In the genomic region with DNA sequence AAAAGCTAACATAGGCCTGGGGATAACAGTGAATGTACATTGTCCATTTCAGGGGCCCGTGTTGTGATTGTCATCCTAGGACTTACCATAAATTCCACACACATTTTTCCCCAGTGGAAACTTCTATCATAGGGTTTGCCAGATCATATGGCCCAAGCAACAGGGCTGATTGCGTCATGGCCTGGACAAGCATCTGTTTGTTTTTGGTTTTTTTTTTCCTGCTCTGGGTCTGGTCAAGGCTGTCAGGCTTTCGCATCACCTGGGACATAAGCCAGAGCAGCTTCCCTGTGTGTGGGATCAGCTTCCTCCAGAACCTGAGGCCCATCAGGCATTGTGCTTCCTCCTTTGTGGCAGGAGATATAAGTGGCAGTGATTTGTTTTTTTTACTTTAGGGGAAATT, we compare ENCODE assay signal across 11 cellular contexts.
A peak's percentile ranks its signal among the peaks of the same experiment; 100 is the strongest.
DNase-seq lines count a peak whose midpoint lies in the region; TF ChIP-seq lines count a peak whose summit lies in the region.
"Had no signal": no experiment of that assay in that cellular context is flagged by ENCODE, and none has a peak within 500 bp of the region (broad histone marks: within the 10 kb centered on the region; RNA-seq: fewer than 3 reads in every experiment).

No MANE protein-coding gene starts in this region.

- no peak for TF ChIP-seq POLR2A in suprapubic skin (IDR thresholded peaks at IDR 0.05)

- no peak overlapping the region for H3K27ac ChIP-seq in suprapubic skin

- H3K4me3 ChIP-seq in suprapubic skin = no peak overlapping the region

- no peaks in the 10 kb centered on the region for H3K36me3 ChIP-seq in suprapubic skin

- DNase-seq in GM04504 (ENCODE audit: low read depth) (peak; percentile 81), amniotic epithelial cell (ENCODE audit: low read depth) (peak; percentile 93), hepatic stellate cell (ENCODE audit: low spot score) (peak; percentile 9), suprapubic skin (ENCODE audit: low spot score in 2 of 2) (peak; percentile 76 to 82), activated T-cell treated with anti-CD3 and anti-CD28 coated beads for 4 hours (no peak), amniotic stem cell (lab: John Stamatoyannopoulos, UW) (no peak), DMS79 treated with DMSO at 0.1 percent for 48 hours (lab: John Stamatoyannopoulos, UW) (no peak)
- no peak for DNase-seq in activated CD8-positive, alpha-beta memory T cell treated with anti-CD3 and anti-CD28 coated beads, Interleukin-2, amount 50 U/mL, for 4 hours
- DNase-seq: Calu3; NCI-H1694; stimulated activated CD4-positive, alpha-beta T cell treated with anti-CD3 and anti-CD28 coated beads, Interleukin-12 subunit alpha, Interleukin-12 subunit beta, amount 100 ng/mL, for 4 hours had no signal

- peaks cover 2% of the 10 kb centered on the region for H3K4me1 ChIP-seq in suprapubic skin

- WGBS in suprapubic skin = 64% methylated on average over 3 of the region's 3 CpGs

- TF ChIP-seq EP300 in suprapubic skin (IDR thresholded peaks at IDR 0.05) = no peak

- H3K27me3 ChIP-seq in suprapubic skin = no peaks in the 10 kb centered on the region

- TF ChIP-seq CTCF in suprapubic skin (IDR thresholded peaks at IDR 0.05) = no peak

- no peaks in the 10 kb centered on the region for H3K9me3 ChIP-seq in suprapubic skin

Comparison
In these comparisons a context has a peak if more than half of its experiments do, and no peak if none do; other contexts are left out.
1. DNase-seq: peak in GM04504 (single experiment), amniotic epithelial cell (single experiment), hepatic stellate cell (single experiment) and suprapubic skin (2 of 2); none in activated T-cell treated with anti-CD3 and anti-CD28 coated beads for 4 hours (single experiment), activated CD8-positive, alpha-beta memory T cell treated with anti-CD3 and anti-CD28 coated beads, Interleukin-2, amount 50 U/mL, for 4 hours (single experiment), amniotic stem cell (single experiment) and DMS79 treated with DMSO at 0.1 percent for 48 hours (single experiment).